ENCODE assay signal across 8 cellular contexts in the genomic region with DNA sequence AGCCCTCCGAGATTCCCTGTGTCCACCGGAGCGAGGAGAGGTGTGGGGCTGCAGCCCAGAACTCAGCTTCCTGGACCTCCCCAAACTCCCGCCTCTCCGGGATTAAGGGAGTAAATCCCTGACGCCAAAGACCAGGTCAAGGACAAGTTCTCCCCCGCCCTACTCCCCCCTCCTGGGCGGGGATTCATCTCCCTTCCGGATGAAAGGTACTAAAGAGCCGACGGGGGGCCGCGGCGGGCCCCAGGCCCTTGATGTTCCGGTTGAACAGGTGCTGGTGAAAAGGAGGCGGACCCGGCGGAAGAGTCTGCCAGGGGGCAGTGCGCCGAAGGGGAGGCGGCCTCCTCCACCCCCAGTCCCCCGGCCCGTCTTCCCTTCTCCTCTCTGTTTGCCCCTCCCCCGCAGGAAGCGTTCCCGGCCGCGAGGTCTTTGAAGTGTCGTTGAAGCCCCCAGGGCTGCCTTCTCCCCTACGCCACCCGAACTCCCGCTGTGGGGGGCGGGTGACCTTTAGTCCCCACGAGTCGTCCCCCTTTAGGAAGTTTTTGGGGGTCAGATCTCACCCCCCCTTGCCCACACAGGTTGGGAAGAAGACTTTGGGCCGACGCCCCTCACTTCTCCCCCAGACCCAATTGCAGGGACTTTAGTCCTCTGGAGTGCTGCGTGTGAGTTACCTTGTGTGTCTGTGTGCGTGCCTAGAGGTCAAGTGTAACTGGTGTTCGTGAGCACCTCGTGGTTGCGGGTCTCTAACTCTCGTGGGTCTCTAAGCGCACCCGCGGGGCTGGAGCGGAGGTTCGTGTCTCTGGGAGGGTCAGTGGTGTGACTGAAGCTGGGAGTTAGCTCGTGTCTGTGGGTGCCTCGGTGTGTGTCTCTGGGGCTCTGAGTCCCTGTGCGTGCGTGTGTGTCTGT. TPM values are rescaled to one million over a fixed set of nuclear protein-coding genes. Genes with fewer than 3 reads are reported as not detected.
DNase-seq lines count a peak whose midpoint lies in the region; ATAC-seq and TF ChIP-seq lines count a peak whose summit lies in the region.

No MANE protein-coding gene starts in this region.

- peak; percentile 11 for ATAC-seq in activated B cell treated with CpG ODN at 0.5 μM for 24 hours (ENCODE audit: low read depth)

- POLR2A ChIA-PET in activated B cell treated with CpG ODN at 0.5 μM for 24 hours (lab: Charles Lee) = interaction anchor here (0.5 to 7.4 kb wide), 14 partner anchors 14 to 496 kb away, joined by 3 to 73 read pairs (median 6); partner anchors contain the start of genes CISD3, LASP1, PIP4K2B and PSMB3

- DNase-seq in 8988T (peak; percentile 70), GM19238 (ENCODE audit: insufficient read length, low spot score) (peak; percentile 90), NCI-H2081 (lab: John Stamatoyannopoulos, UW) (peak; percentile 98 to 99), activated B cell treated with CpG ODN at 0.5 μM for 24 hours (peak; percentile 57), caudate nucleus (lab: John Stamatoyannopoulos, UW) (peak in 9 of 61 donors; percentile 4 to 52 (median 32)), kidney glomerular epithelial cell (lab: John Stamatoyannopoulos, UW) (peak; percentile 30), cerebellar nuclear complex (lab: John Stamatoyannopoulos, UW) (no peak)
- peak; percentile 91 for DNase-seq in stimulated activated CD4-positive, alpha-beta T cell treated with anti-CD3 and anti-CD28 coated beads, Interleukin-1b, Interleukin-23, amount 100 ng/mL, for 48 hours

- intact Hi-C loops in activated B cell treated with CpG ODN at 0.5 μM for 24 hours (cut with micrococcal nuclease) = loop anchor here (2.0 to 10.0 kb wide), 2 partner anchors 165 to 1161 kb away; partner anchors contain the start of genes IKZF3 and ZPBP2

- peak overlapping the region; percentile 90 for H3K27ac ChIP-seq in caudate nucleus (ENCODE audit: low read depth, low read length)

- H3K36me3 Mint-ChIP-seq in activated B cell treated with CpG ODN at 0.5 μM for 24 hours (ENCODE audit: low read depth) = peaks cover 29% of the 10 kb centered on the region

- no peaks in the 10 kb centered on the region for H3K27me3 Mint-ChIP-seq in activated B cell treated with CpG ODN at 0.5 μM for 24 hours

- H3K9me3 Mint-ChIP-seq in activated B cell treated with CpG ODN at 0.5 μM for 24 hours = peaks cover 3% of the 10 kb centered on the region

- no peak for TF ChIP-seq CTCF in activated B cell treated with CpG ODN at 0.5 μM for 24 hours (IDR thresholded peaks at IDR 0.05)

- peak overlapping the region; percentile 99 for H3K27ac Mint-ChIP-seq in activated B cell treated with CpG ODN at 0.5 μM for 24 hours

- peak overlapping the region; percentile 96 for H3K4me3 Mint-ChIP-seq in activated B cell treated with CpG ODN at 0.5 μM for 24 hours

- CTCF ChIA-PET in activated B cell treated with CpG ODN at 0.5 μM for 24 hours (lab: Charles Lee) = interaction anchor here (1.0 to 1.9 kb wide), 3 partner anchors 28 to 146 kb away, joined by 3 to 10 read pairs (median 4); no protein-coding TSS in a partner anchor

- peaks cover 57% of the 10 kb centered on the region for H3K4me1 Mint-ChIP-seq in activated B cell treated with CpG ODN at 0.5 μM for 24 hours

RNA-seq across cellular contexts. Expression of gene MLLT6, which starts 1.1 kb away (rescaled TPM):
- total RNA-seq in activated B cell treated with CpG ODN at 0.5 μM for 24 hours = 166 and 192 TPM in 2 replicates

RNA-seq across cellular contexts. Expression of gene CISD3, which starts 26.1 kb away (rescaled TPM):
- total RNA-seq in activated B cell treated with CpG ODN at 0.5 μM for 24 hours = 11.2 and 12.1 TPM in 2 replicates

RNA-seq across cellular contexts. Expression of gene EPOP, which starts 29.2 kb away (rescaled TPM):
- total RNA-seq in activated B cell treated with CpG ODN at 0.5 μM for 24 hours = 2.8 and 3.0 TPM in 2 replicates

RNA-seq across cellular contexts. Expression of gene PCGF2, which starts 44.1 kb away (rescaled TPM):
- not detected in 2 replicates for total RNA-seq in activated B cell treated with CpG ODN at 0.5 μM for 24 hours

RNA-seq across cellular contexts. Expression of gene PSMB3, which starts 48.5 kb away (rescaled TPM):
- 234 and 250 TPM in 2 replicates for total RNA-seq in activated B cell treated with CpG ODN at 0.5 μM for 24 hours

Comparison
In these comparisons a context has a peak if more than half of its experiments do, and no peak if none do; other contexts are left out.
1. DNase-seq: peak in 8988T (single experiment), GM19238 (single experiment), NCI-H2081 (2 of 2), activated B cell treated with CpG ODN at 0.5 μM for 24 hours (single experiment), kidney glomerular epithelial cell (single experiment) and stimulated activated CD4-positive, alpha-beta T cell treated with anti-CD3 and anti-CD28 coated beads, Interleukin-1b, Interleukin-23, amount 100 ng/mL, for 48 hours (single experiment); none in cerebellar nuclear complex (0 of 2).